In the genomic region with DNA sequence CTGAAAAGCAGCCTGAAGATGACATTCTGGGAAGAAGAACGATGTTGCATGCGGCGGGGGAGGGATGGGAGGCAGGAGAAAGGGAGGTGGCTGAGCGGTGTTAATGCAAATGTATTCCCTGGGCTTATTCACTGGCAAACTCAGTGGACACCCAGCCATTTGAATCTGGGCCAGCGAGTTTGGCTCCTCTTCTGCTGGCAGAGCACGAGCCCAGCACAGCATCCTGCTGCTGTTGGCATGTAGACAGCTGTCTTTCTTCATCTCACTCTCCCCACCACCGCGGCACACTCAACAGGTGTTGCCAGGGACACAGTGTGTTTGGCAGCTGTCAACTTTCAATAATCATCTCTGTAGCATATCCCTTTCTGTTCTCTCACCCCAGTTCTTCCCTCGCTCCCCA, we compare ENCODE assay signal across 17 cellular contexts.
A peak's percentile ranks its signal among the peaks of the same experiment; 100 is the strongest.
DNase-seq lines count a peak whose midpoint lies in the region; FAIRE-seq and TF ChIP-seq lines count a peak whose summit lies in the region.
"Had no signal": no experiment of that assay in that cellular context is flagged by ENCODE, and none has a peak within 500 bp of the region (broad histone marks: within the 10 kb centered on the region; RNA-seq: fewer than 3 reads in every experiment).

No MANE protein-coding gene starts in this region.

- no peaks in the 10 kb centered on the region for H3K36me3 ChIP-seq in H1 (ENCODE audit: control insufficient read depth in 2 of 4, insufficient read depth in 4 of 4, low read length in 3 of 4)
- no peaks in the 10 kb centered on the region for H3K36me3 ChIP-seq in prostate gland
- H3K36me3 ChIP-seq: cardiac muscle cell, HAP-1 had no signal

- H3K27ac ChIP-seq in H1 (ENCODE audit: low read depth, low read length): no peak overlapping the region
- H3K27ac ChIP-seq in prostate gland: no peak overlapping the region
- no peak overlapping the region for H3K27ac ChIP-seq in RWPE1
- H3K27ac ChIP-seq: cardiac muscle cell had no signal

- no peak overlapping the region; the same call in 1 of the 2 replicates for H4K8ac ChIP-seq in H1 (ENCODE audit: extremely low read depth, insufficient read depth, low read length)

- no peaks in the 10 kb centered on the region for H3K79me1 ChIP-seq in H1 (ENCODE audit: low read depth, low read length)

- no peak overlapping the region for H2BK15ac ChIP-seq in H1 (ENCODE audit: low read length)

- no peak overlapping the region for H2BK12ac ChIP-seq in H1 (ENCODE audit: low read depth, low read length)

- H2BK5ac ChIP-seq in H1 (ENCODE audit: low read depth, low read length): no peak overlapping the region

- TF ChIP-seq RAD21 in H1 (IDR thresholded peaks at IDR 0.05 in 1 of 2, conservative IDR thresholded peaks at IDR 0.05 in 1 of 2; ENCODE audit: low read depth in 2 of 2, low read length in 2 of 2): no peak

- H4K91ac ChIP-seq in H1 (replicated peaks; ENCODE audit: insufficient read length, low read length): no peak overlapping the region

- no peak overlapping the region for H3K14ac ChIP-seq in H1 (ENCODE audit: insufficient read length)

- H3K9me3 ChIP-seq in H1 (ENCODE audit: insufficient read depth in 2 of 2, low read depth in 1 of 2, low read length in 1 of 2): no peaks in the 10 kb centered on the region
- H3K9me3 ChIP-seq in prostate gland: no peaks in the 10 kb centered on the region

- peak overlapping the region in 1 of 2 experiments; percentile 7; a peak in 1 of 4 replicates for H3K4me2 ChIP-seq in H1 (ENCODE audit: insufficient read depth in 1 of 2, low read depth in 2 of 2, low read length in 2 of 2)

- no peaks in the 10 kb centered on the region for H3K79me2 ChIP-seq in H1 (ENCODE audit: control insufficient read depth in 1 of 2, insufficient read depth in 2 of 2, low read length in 2 of 2)

- no peak overlapping the region for H3K4me3 Mint-ChIP-seq in Calu3 (ENCODE audit: low read depth, unreplicated experiment)
- H3K4me3 Mint-ChIP-seq: type B pancreatic cell had no signal

- H3K18ac ChIP-seq in H1 (ENCODE audit: extremely low read depth, low read length): no peak overlapping the region; the same call in 1 of the 2 replicates

- POLR2A ChIA-PET in H1 (lab: Charles Lee; ENCODE audit: partially characterized antibody): no interaction called here
- POLR2A ChIA-PET in RWPE1 (lab: Yijun Ruan, JAX; ENCODE audit: low non-redundant PET): no interaction called here

- H2BK20ac ChIP-seq in H1 (ENCODE audit: low read length): no peak overlapping the region

- FAIRE-seq in H1 (lab: Jason Lieb, UNC): no peak
- FAIRE-seq: A204.1, GM12892 had no signal

- WGBS in H1 (ENCODE audit: extremely low coverage in 1 of 2, insufficient coverage in 1 of 2, insufficient read length in 1 of 2, insufficient replicate concordance in 2 of 2, low coverage in 1 of 2, low lambda C conversion rate in 2 of 2, missing lambda C conversion rate in 1 of 2), 2 experiments: 62% methylated on average over 9 of the region's 9 CpGs; no CpG with 5 or more reads in 1 of the 2 experiments
- 38% methylated on average over 9 of the region's 9 CpGs for WGBS in prostate gland

- H3K23me2 ChIP-seq in H1 (ENCODE audit: low read depth, low read length): peaks cover 2% of the 10 kb centered on the region; the same call in 1 of the 2 replicates

- no peak for TF ChIP-seq POLR2A in H1 (IDR thresholded peaks at IDR 0.05; ENCODE audit: control extremely low read depth in 1 of 2, low read depth in 2 of 2, low read length in 2 of 2)
- TF ChIP-seq POLR2A in prostate gland (IDR thresholded peaks at IDR 0.05): no peak

- TF ChIP-seq EP300 in H1 (IDR thresholded peaks at IDR 0.05; ENCODE audit: borderline replicate concordance in 1 of 2, low read depth in 2 of 2, low read length in 2 of 2): no peak

- DNase-seq in DMS53 (lab: John Stamatoyannopoulos, UW) (peak; percentile 4), DMS53 treated with DMSO at 0.1 percent for 48 hours (lab: John Stamatoyannopoulos, UW; ENCODE audit: unreplicated experiment) (no peak), NCI-H345 (lab: John Stamatoyannopoulos, UW) (peak; percentile 75), H1 (ENCODE audit: low read depth in 1 of 2, low spot score in 2 of 2) (peak in 1 of 2 experiments; percentile 47), prostate gland (ENCODE audit: low spot score) (peak; percentile 5), Calu3 (no peak), 8988T (no peak), RWPE1 (ENCODE audit: low spot score) (no peak)
- DNase-seq: activated CD4-positive, alpha-beta T cell treated with anti-CD3 and anti-CD28 coated beads, Interleukin-2, amount 50 U/mL, for 4 hours; activated effector memory CD4-positive, alpha-beta T cell treated with Interleukin-2 at 50 U/mL for 16 hours; DMS79 treated with DMSO at 0.1 percent for 48 hours; T-helper 1 cell had no signal

- H2BK120ac ChIP-seq in H1 (replicated peaks; ENCODE audit: low read depth, low read length): no peak overlapping the region

- no peaks in the 10 kb centered on the region for H4K20me1 ChIP-seq in H1 (replicated peaks in 1 of 2; ENCODE audit: control insufficient read depth in 1 of 2, insufficient read depth in 2 of 2, low read length in 2 of 2)

- peaks cover 32% of the 10 kb centered on the region for H3K27me3 Mint-ChIP-seq in Calu3 (ENCODE audit: unreplicated experiment)

- intact Hi-C loops in prostate gland (cut with DNase I) (no loop called here), Calu3 (cut with micrococcal nuclease; ENCODE audit: unreplicated experiment) (no loop called here)

- no peak overlapping the region for H3K4ac ChIP-seq in H1 (replicated peaks; ENCODE audit: insufficient read length, low read depth, low read length)

- no peak overlapping the region for H3K56ac ChIP-seq in H1 (replicated peaks; ENCODE audit: insufficient read length, low read depth, low read length)

- no peak overlapping the region for H3K4me3 ChIP-seq in H1 (ENCODE audit: extremely low read depth in 1 of 4, insufficient read depth in 2 of 4, low read depth in 3 of 4, low read length in 4 of 4)
- H3K4me3 ChIP-seq in prostate gland: no peak overlapping the region
- H3K4me3 ChIP-seq: cardiac muscle cell, HAP-1 had no signal

- TF ChIP-seq CTCF in H1 (IDR thresholded peaks at IDR 0.05; ENCODE audit: control extremely low read depth in 1 of 3, insufficient read depth in 1 of 3, low read depth in 1 of 3, low read length in 3 of 3) (no peak), prostate gland (IDR thresholded peaks at IDR 0.05) (no peak), Calu3 (IDR thresholded peaks at IDR 0.05; ENCODE audit: unreplicated experiment) (no peak), RWPE1 (conservative IDR thresholded peaks at IDR 0.05; ENCODE audit: low read depth) (no peak)

- H3K27ac Mint-ChIP-seq in Calu3 (ENCODE audit: unreplicated experiment): no peak overlapping the region
- H3K27ac Mint-ChIP-seq: type B pancreatic cell had no signal

- no peaks in the 10 kb centered on the region for H3K27me3 ChIP-seq in H1 (replicated peaks in 1 of 4; ENCODE audit: control insufficient read depth in 3 of 4, extremely low read depth in 1 of 4, insufficient read depth in 3 of 4, low read length in 3 of 4)
- H3K27me3 ChIP-seq in prostate gland (replicated peaks; ENCODE audit: insufficient read depth): no peaks in the 10 kb centered on the region
- H3K27me3 ChIP-seq: cardiac muscle cell had no signal

- H2AK5ac ChIP-seq in H1 (ENCODE audit: low read depth, low read length): no peak overlapping the region

- H3K4me1 ChIP-seq in H1 (replicated peaks in 1 of 4; ENCODE audit: control insufficient read depth in 3 of 4, insufficient read depth in 4 of 4, low read length in 3 of 4): peaks cover 0 to 5% (median 3%) of the 10 kb centered on the region in 4 experiments; a peak in 4 of 7 replicates
- no peaks in the 10 kb centered on the region for H3K4me1 ChIP-seq in prostate gland (replicated peaks)

- H2AFZ ChIP-seq in H1 (ENCODE audit: low read length): peak overlapping the region; percentile 70; the same call in 1 of the 2 replicates

- H3K4me1 Mint-ChIP-seq in Calu3 (ENCODE audit: low read depth, unreplicated experiment): no peaks in the 10 kb centered on the region

- H3K9ac ChIP-seq in H1 (replicated peaks in 1 of 4; ENCODE audit: extremely low read depth in 1 of 4, low read depth in 3 of 4, low read length in 3 of 4): no peak overlapping the region

- no peaks in the 10 kb centered on the region for H3K36me3 Mint-ChIP-seq in Calu3 (ENCODE audit: insufficient read depth, unreplicated experiment)
- H3K36me3 Mint-ChIP-seq: type B pancreatic cell had no signal

- no peak overlapping the region for H3K23ac ChIP-seq in H1 (ENCODE audit: insufficient read length)

- no TSS peak for BruUV-seq in Calu3 (replicated peaks; lab: Mats Ljungman, UMichigan)

- CTCF ChIA-PET in H1 (lab: Charles Lee; ENCODE audit: partially characterized antibody): interaction anchor here (1.2 kb wide), 1 partner anchor 46 kb away, joined by 4 read pairs; no protein-coding TSS in a partner anchor
- CTCF ChIA-PET in Calu3 (lab: Charles Lee): no interaction called here
- CTCF ChIA-PET in RWPE1 (lab: Yijun Ruan, JAX): no interaction called here

- no peaks in the 10 kb centered on the region for H3K9me3 Mint-ChIP-seq in Calu3 (ENCODE audit: low read depth, unreplicated experiment)
- H3K9me3 Mint-ChIP-seq: type B pancreatic cell had no signal

- no peak overlapping the region for H4K5ac ChIP-seq in H1 (ENCODE audit: insufficient read length, low read depth, low read length)

TF ChIP-seq in H1, 55 proteins besides CTCF, POLR2A, EP300 and RAD21:
- TF ChIP-seq POLR2AphosphoS5 (IDR thresholded peaks at IDR 0.05; ENCODE audit: low read depth, low read length): no peak
- no peak for TF ChIP-seq SIRT6 (IDR thresholded peaks at IDR 0.05; ENCODE audit: low read length)
- TF ChIP-seq POU5F1 (IDR thresholded peaks at IDR 0.05; ENCODE audit: low read depth, low read length): no peak
- TF ChIP-seq, protein P1, sequence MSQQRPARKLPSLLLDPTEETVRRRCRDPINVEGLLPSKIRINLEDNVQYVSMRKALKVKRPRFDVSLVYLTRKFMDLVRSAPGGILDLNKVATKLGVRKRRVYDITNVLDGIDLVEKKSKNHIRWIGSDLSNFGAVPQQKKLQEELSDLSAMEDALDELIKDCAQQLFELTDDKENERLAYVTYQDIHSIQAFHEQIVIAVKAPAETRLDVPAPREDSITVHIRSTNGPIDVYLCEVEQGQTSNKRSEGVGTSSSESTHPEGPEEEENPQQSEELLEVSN (IDR thresholded peaks at IDR 0.05): no peak
- TF ChIP-seq TEAD4 (IDR thresholded peaks at IDR 0.05; ENCODE audit: low read depth, low read length): no peak
- no peak for TF ChIP-seq JUND (IDR thresholded peaks at IDR 0.05; ENCODE audit: low read length)
- no peak for TF ChIP-seq RFX5 (IDR thresholded peaks at IDR 0.05; ENCODE audit: borderline replicate concordance, low read depth, low read length)
- TF ChIP-seq SP2 (IDR thresholded peaks at IDR 0.05; ENCODE audit: low read length): no peak
- no peak for TF ChIP-seq CBX5 (IDR thresholded peaks at IDR 0.05; ENCODE audit: low read depth, low read length)
- no peak for TF ChIP-seq CHD1 (IDR thresholded peaks at IDR 0.05; ENCODE audit: low read depth, low read length)
- no peak for TF ChIP-seq CEBPB (IDR thresholded peaks at IDR 0.05; ENCODE audit: low read depth, low read length)

Comparison
In these comparisons a context has a peak if more than half of its experiments do, and no peak if none do; other contexts are left out.
1. DNase-seq: peak in DMS53 (single experiment), NCI-H345 (single experiment) and prostate gland (single experiment); none in DMS53 treated with DMSO at 0.1 percent for 48 hours (single experiment), Calu3 (single experiment), 8988T (single experiment) and RWPE1 (single experiment).